8 cellular contexts compared by ENCODE assay signal in genomic region chr7:44797329-44798258, GRCh38. TPM values are rescaled to one million over a fixed set of nuclear protein-coding genes. Genes with fewer than 3 reads are reported as not detected.
A peak's percentile ranks its signal among the peaks of the same experiment; 100 is the strongest.
DNase-seq lines count a peak whose midpoint lies in the region; ATAC-seq and TF ChIP-seq lines count a peak whose summit lies in the region.

No MANE protein-coding gene starts in this region.

- H3K4me1 ChIP-seq in PC-3 (ENCODE audit: insufficient read depth, low read length) (peaks cover 16% of the 10 kb centered on the region), mononuclear cell (ENCODE audit: insufficient read depth, low read length) (peaks cover 23% of the 10 kb centered on the region)

- peaks cover 12% of the 10 kb centered on the region for H3F3A ChIP-seq in PC-3 (ENCODE audit: low read length, unreplicated experiment)

- H3K4me1 Mint-ChIP-seq in Calu3 (ENCODE audit: low read depth, unreplicated experiment): peaks cover 25% of the 10 kb centered on the region

- peaks cover 46% of the 10 kb centered on the region for H3K36me3 ChIP-seq in PC-3 (ENCODE audit: low read depth, low read length)

- TF ChIP-seq CTCF in Calu3 (IDR thresholded peaks at IDR 0.05; ENCODE audit: unreplicated experiment) (peak; percentile 70), PC-3 (conservative IDR thresholded peaks at IDR 0.05; ENCODE audit: low read depth, low read length) (peak; percentile 55)

- POLR2A ChIA-PET in PC-3 (lab: Charles Lee; ENCODE audit: unreplicated experiment): interaction anchor here (0.7 kb wide), 1 partner anchor 307 kb away, joined by 3 read pairs; no protein-coding TSS in a partner anchor

- H3K4me2 ChIP-seq in PC-3 (ENCODE audit: low read length): peak overlapping the region; percentile 99

- peak overlapping the region; percentile 83 for H3K4me3 Mint-ChIP-seq in Calu3 (ENCODE audit: low read depth, unreplicated experiment)

- no peaks in the 10 kb centered on the region for H3K27me3 ChIP-seq in PC-3 (ENCODE audit: low read length)
- H3K27me3 ChIP-seq in mononuclear cell (ENCODE audit: insufficient read depth, low read length): no peaks in the 10 kb centered on the region

- CTCF ChIA-PET in Calu3 (lab: Charles Lee): interaction anchor here (1.5 kb wide), 1 partner anchor 50 kb away, joined by 8 read pairs; the partner anchor contains the start of gene H2AZ2
- CTCF ChIA-PET in PC-3 (lab: Charles Lee): interaction anchor here (0.6 kb wide), 1 partner anchor 339 kb away, joined by 3 read pairs; no protein-coding TSS in a partner anchor

- no peaks in the 10 kb centered on the region for H3K9me3 ChIP-seq in PC-3 (ENCODE audit: low read length)
- H3K9me3 ChIP-seq in mononuclear cell (ENCODE audit: low read depth, low read length): no peaks in the 10 kb centered on the region

- peaks cover 73% of the 10 kb centered on the region for H3K36me3 Mint-ChIP-seq in Calu3 (ENCODE audit: insufficient read depth, unreplicated experiment)

- peak overlapping the region; percentile 97 for H3K27ac Mint-ChIP-seq in Calu3 (ENCODE audit: unreplicated experiment)

- DNase-seq in Calu3 (peak; percentile 95), PC-3 (peak; percentile 83), epithelial cell of prostate (ENCODE audit: low read depth, low spot score) (peak; percentile 79)
- DNase-seq in Jurkat, Clone E6-1 (ENCODE audit: low read depth, low spot score): peak; percentile 72
- peak; percentile 82 for DNase-seq in activated T-cell treated with anti-CD3 and anti-CD28 coated beads, Interleukin-2, amount 50 U/mL, for 1 hour
- peak; percentile 67 to 68 for DNase-seq in stimulated activated CD8-positive, alpha-beta memory T cell treated with anti-CD3 and anti-CD28 coated beads, Interleukin-2, amount 100 ng/mL, for 1 hour (ENCODE audit: low read depth in 2 of 2)

- intact Hi-C loops in Calu3 (cut with micrococcal nuclease; ENCODE audit: unreplicated experiment) (loop anchor here (2.0 to 5.0 kb wide), 3 partner anchors 49 to 210 kb away; no protein-coding TSS in a partner anchor), PC-3 (cut with micrococcal nuclease) (loop anchor here (2.0 to 5.0 kb wide), 3 partner anchors 50 to 209 kb away; partner anchors contain the start of gene ZMIZ2)

- TSS peak; percentile 49 for BruUV-seq in Calu3 (replicated peaks; lab: Mats Ljungman, UMichigan)
- BruUV-seq in PC-3 (replicated peaks; lab: Mats Ljungman, UMichigan): TSS peak; percentile 56

- peaks cover 40% of the 10 kb centered on the region for H4K20me1 ChIP-seq in PC-3 (ENCODE audit: low read length)

- no peaks in the 10 kb centered on the region for H3K9me3 Mint-ChIP-seq in Calu3 (ENCODE audit: low read depth, unreplicated experiment)

- peak overlapping the region; percentile 95 for H3K27ac ChIP-seq in PC-3 (ENCODE audit: low read length)
- peak overlapping the region; percentile 99 for H3K27ac ChIP-seq in epithelial cell of prostate

- H3K79me2 ChIP-seq in PC-3 (ENCODE audit: low read length): peaks cover 64% of the 10 kb centered on the region

- peak; percentile 50 for ATAC-seq in GM21526 (IDR thresholded peaks at IDR 0.05; ENCODE audit: low FRiP score, unreplicated experiment)
- peak; percentile 52 for ATAC-seq in PC-3

- no peaks in the 10 kb centered on the region for H3K9me2 ChIP-seq in PC-3 (replicated peaks; ENCODE audit: low read length)

- no peaks in the 10 kb centered on the region for H3K27me3 Mint-ChIP-seq in Calu3 (ENCODE audit: unreplicated experiment)

- H3K9ac ChIP-seq in PC-3 (ENCODE audit: low read length): peak overlapping the region; percentile 99

- peak overlapping the region; percentile 98 for H3K4me3 ChIP-seq in Jurkat, Clone E6-1 (ENCODE audit: low read length)
- peak overlapping the region; percentile 92 for H3K4me3 ChIP-seq in PC-3 (ENCODE audit: low read length)
- H3K4me3 ChIP-seq in mononuclear cell (ENCODE audit: low read length): peak overlapping the region; percentile 99

- 0 out of 2 replicates have a peak overlapping the region, but pooled peaks have one; percentile 4 for H2AFZ ChIP-seq in PC-3 (ENCODE audit: low read length)

RNA-seq across cellular contexts. Expression of gene PPIA, which starts 1.1 kb away (rescaled TPM):
- total RNA-seq in Calu3 (2022) (2,685 and 3,069 TPM in 2 replicates), PC-3 (2014; rRNA removed) (3,201 and 4,136 TPM in 2 replicates), mononuclear cell (799 TPM)
- 2,912 TPM for polyA plus RNA-seq in Jurkat, Clone E6-1 (2012; ENCODE audit: insufficient read depth, insufficient read length)

RNA-seq across cellular contexts. Expression of gene ZMIZ2, which starts 48.9 kb away (rescaled TPM):
- total RNA-seq in Calu3 (2022) (260 and 269 TPM in 2 replicates), PC-3 (2014; rRNA removed) (18.3 and 26.6 TPM in 2 replicates), mononuclear cell (16.7 TPM)
- polyA plus RNA-seq in Jurkat, Clone E6-1 (2012; ENCODE audit: insufficient read depth, insufficient read length): 52.1 TPM

RNA-seq across cellular contexts. Expression of gene H2AZ2, which starts 50.3 kb away (rescaled TPM):
- total RNA-seq in Calu3 (2022): 300 and 371 TPM in 2 replicates
- polyA plus RNA-seq in Jurkat, Clone E6-1 (2012; ENCODE audit: insufficient read depth, insufficient read length): 360 TPM
- total RNA-seq in PC-3 (2014; rRNA removed): 376 and 400 TPM in 2 replicates
- total RNA-seq in mononuclear cell: 121 TPM

Comparison
In these comparisons a context has a peak if more than half of its experiments do, and no peak if none do; other contexts are left out.
1. Peak in every context shown above with its lines: DNase-seq, ATAC-seq, H3K4me3 ChIP-seq and H3K27ac ChIP-seq.